Comparison of ENCODE assay signal across 7 cellular contexts in genomic region chr18:4017479-4017878, GRCh38.
DNase-seq lines count a peak whose midpoint lies in the region; ATAC-seq and TF ChIP-seq lines count a peak whose summit lies in the region.

No MANE protein-coding gene starts in this region.

- H3K36me3 Mint-ChIP-seq in activated CD4-positive, alpha-beta memory T cell treated with anti-CD3 and anti-CD28 coated beads, Interleukin-2, amount 10 ng/mL, durations not matched to agents 7 days and 5 days (ENCODE audit: low read depth), result no peaks in the 10 kb centered on the region
- H3K36me3 Mint-ChIP-seq in activated CD4-positive, alpha-beta memory T cell treated with anti-CD3 and anti-CD28 coated beads for 36 hours, result no peaks in the 10 kb centered on the region

- no peak overlapping the region for H3K4me3 ChIP-seq in HCT116 (replicated peaks in 1 of 2; ENCODE audit: low read depth in 1 of 2, low read length in 2 of 2)

- RAD21 ChIA-PET in HCT116 (lab: Charles Lee; ENCODE audit: low non-redundant PET in 1 of 2, low total read pairs in 2 of 2, uncharacterized antibody in 2 of 2, unreplicated experiment in 2 of 2), result no interaction called here

- TF ChIP-seq POLR2A in HCT116 (IDR thresholded peaks at IDR 0.05; ENCODE audit: borderline replicate concordance, extremely low read depth, insufficient read depth, insufficient read length), result no peak

- H3K4me1 ChIP-seq in HCT116 (ENCODE audit: control insufficient read depth in 1 of 2, insufficient read depth in 2 of 2, low read length in 2 of 2), result no peaks in the 10 kb centered on the region

- no peak overlapping the region for H3K4me3 Mint-ChIP-seq in activated CD4-positive, alpha-beta memory T cell treated with anti-CD3 and anti-CD28 coated beads, Interleukin-2, amount 10 ng/mL, durations not matched to agents 7 days and 5 days
- H3K4me3 Mint-ChIP-seq in activated CD4-positive, alpha-beta memory T cell treated with anti-CD3 and anti-CD28 coated beads for 36 hours, result no peak overlapping the region

- no peak overlapping the region for H3K27ac ChIP-seq in HCT116 (ENCODE audit: low read depth, low read length)

- BruUV-seq in HCT116 (replicated peaks; lab: Mats Ljungman, UMichigan), result no TSS peak

- no peak overlapping the region for H3K27ac Mint-ChIP-seq in activated CD4-positive, alpha-beta memory T cell treated with anti-CD3 and anti-CD28 coated beads, Interleukin-2, amount 10 ng/mL, durations not matched to agents 7 days and 5 days
- no peak overlapping the region for H3K27ac Mint-ChIP-seq in activated CD4-positive, alpha-beta memory T cell treated with anti-CD3 and anti-CD28 coated beads for 36 hours

- no peaks in the 10 kb centered on the region for H3K9me3 ChIP-seq in HCT116 (ENCODE audit: control insufficient read depth in 1 of 2, insufficient read depth in 1 of 2, low read depth in 1 of 2, low read length in 2 of 2)

- H3K4me1 Mint-ChIP-seq in activated CD4-positive, alpha-beta memory T cell treated with anti-CD3 and anti-CD28 coated beads, Interleukin-2, amount 10 ng/mL, durations not matched to agents 7 days and 5 days, result peaks cover 5% of the 10 kb centered on the region
- no peaks in the 10 kb centered on the region for H3K4me1 Mint-ChIP-seq in activated CD4-positive, alpha-beta memory T cell treated with anti-CD3 and anti-CD28 coated beads for 36 hours (ENCODE audit: low read depth)

- DNase-seq in HCT116 (ENCODE audit: low read depth, low spot score), result peak; percentile 38
- DNase-seq in NCI-H510A treated with DMSO at 0.1 percent for 48 hours (lab: John Stamatoyannopoulos, UW), result peak; percentile 55
- DNase-seq in left colon, result no peak
- DNase-seq in activated CD4-positive, alpha-beta memory T cell treated with anti-CD3 and anti-CD28 coated beads, Interleukin-2, amount 10 ng/mL, durations not matched to agents 7 days and 5 days, result no peak
- no peak for DNase-seq in COLO829 (ENCODE audit: low spot score)
- DNase-seq in activated CD4-positive, alpha-beta memory T cell treated with anti-CD3 and anti-CD28 coated beads for 36 hours, result no peak

- H3K9ac ChIP-seq in HCT116 (ENCODE audit: low read length), result no peak overlapping the region

- H3K79me2 ChIP-seq in HCT116 (ENCODE audit: insufficient read depth, low read length), result no peaks in the 10 kb centered on the region

- H3K36me3 ChIP-seq in HCT116 (ENCODE audit: control insufficient read depth in 1 of 2, insufficient read depth in 2 of 2, low read length in 2 of 2), result no peaks in the 10 kb centered on the region

- no peak overlapping the region for H3K4me2 ChIP-seq in HCT116 (ENCODE audit: low read length)

- no peaks in the 10 kb centered on the region for H3K27me3 ChIP-seq in HCT116 (ENCODE audit: insufficient read depth, low read length)

- H4K20me1 ChIP-seq in HCT116 (ENCODE audit: insufficient read depth), result no peaks in the 10 kb centered on the region

- no peaks in the 10 kb centered on the region for H3K9me2 ChIP-seq in HCT116 (ENCODE audit: insufficient read depth)

- intact Hi-C loops in HCT116 (cut with micrococcal nuclease) (loop anchor here (5.0 kb wide), 2 partner anchors 50 to 245 kb away; no protein-coding TSS in a partner anchor), left colon (cut with DNase I, micrococcal nuclease) (no loop called here)
- intact Hi-C loops in activated CD4-positive, alpha-beta memory T cell treated with anti-CD3 and anti-CD28 coated beads for 36 hours (cut with micrococcal nuclease), result no loop called here

- no peaks in the 10 kb centered on the region for H3K9me3 Mint-ChIP-seq in activated CD4-positive, alpha-beta memory T cell treated with anti-CD3 and anti-CD28 coated beads, Interleukin-2, amount 10 ng/mL, durations not matched to agents 7 days and 5 days
- H3K9me3 Mint-ChIP-seq in activated CD4-positive, alpha-beta memory T cell treated with anti-CD3 and anti-CD28 coated beads for 36 hours, result peaks cover 2% of the 10 kb centered on the region

- H3K27me3 Mint-ChIP-seq in activated CD4-positive, alpha-beta memory T cell treated with anti-CD3 and anti-CD28 coated beads, Interleukin-2, amount 10 ng/mL, durations not matched to agents 7 days and 5 days, result no peaks in the 10 kb centered on the region
- H3K27me3 Mint-ChIP-seq in activated CD4-positive, alpha-beta memory T cell treated with anti-CD3 and anti-CD28 coated beads for 36 hours, result peaks cover 2% of the 10 kb centered on the region

- TF ChIP-seq CTCF in HCT116 (IDR thresholded peaks at IDR 0.05 in 2 of 3, conservative IDR thresholded peaks at IDR 0.05 in 1 of 3; ENCODE audit: borderline replicate concordance in 1 of 3, insufficient read depth in 1 of 3, low read depth in 2 of 3, low read length in 2 of 3), result peak; percentile 48 to 66 (median 53); a peak in 5 of 6 replicates

- POLR2A ChIA-PET in HCT116 (lab: Charles Lee), result no interaction called here
- POLR2A ChIA-PET in activated CD4-positive, alpha-beta memory T cell treated with anti-CD3 and anti-CD28 coated beads, Interleukin-2, amount 10 ng/mL, durations not matched to agents 7 days and 5 days (lab: Charles Lee), result interaction anchor here (0.9 kb wide), 1 partner anchor 23 kb away, joined by 3 read pairs; no protein-coding TSS in a partner anchor
- POLR2A ChIA-PET in activated CD4-positive, alpha-beta memory T cell treated with anti-CD3 and anti-CD28 coated beads for 36 hours (lab: Charles Lee), result no interaction called here

- peak; percentile 84 for ATAC-seq in GM18519 (IDR thresholded peaks at IDR 0.05; ENCODE audit: low FRiP score, unreplicated experiment)
- ATAC-seq in HCT116, result peak; percentile 98
- ATAC-seq in left colon, result peak; percentile 40

- H2AFZ ChIP-seq in HCT116 (ENCODE audit: low read depth, low read length, poor library complexity, severe bottlenecking), result no peak overlapping the region

- CTCF ChIA-PET in HCT116 (lab: Charles Lee), result interaction anchor here (1.0 to 2.7 kb wide), 2 partner anchors 22 to 246 kb away, joined by 5 to 11 read pairs; no protein-coding TSS in a partner anchor
- CTCF ChIA-PET in activated CD4-positive, alpha-beta memory T cell treated with anti-CD3 and anti-CD28 coated beads, Interleukin-2, amount 10 ng/mL, durations not matched to agents 7 days and 5 days (lab: Charles Lee), result interaction anchor here (2.4 kb wide), 1 partner anchor 246 kb away, joined by 5 read pairs; no protein-coding TSS in a partner anchor
- CTCF ChIA-PET in activated CD4-positive, alpha-beta memory T cell treated with anti-CD3 and anti-CD28 coated beads for 36 hours (lab: Charles Lee), result no interaction called here

- TF ChIP-seq RAD21 in HCT116 (IDR thresholded peaks at IDR 0.05; ENCODE audit: low read depth), result peak; percentile 48

TF ChIP-seq in HCT116, 20 proteins besides CTCF, POLR2A, EP300 and RAD21:
- TF ChIP-seq JUND (IDR thresholded peaks at IDR 0.05) (no peak), ZNF274 (IDR thresholded peaks at IDR 0.05; ENCODE audit: low read depth, low read length) (no peak), SIN3A (IDR thresholded peaks at IDR 0.05; ENCODE audit: low read depth) (no peak), EZH2phosphoT487 (IDR thresholded peaks at IDR 0.05; ENCODE audit: borderline replicate concordance) (no peak), CBX3 (IDR thresholded peaks at IDR 0.05; ENCODE audit: low read depth) (no peak), EGR1 (IDR thresholded peaks at IDR 0.05; ENCODE audit: low read depth) (no peak), ZFX (IDR thresholded peaks at IDR 0.05) (no peak), TCF7L2 (IDR thresholded peaks at IDR 0.05; ENCODE audit: borderline replicate concordance, extremely low read depth, insufficient read depth, insufficient read length) (no peak), ELF1 (IDR thresholded peaks at IDR 0.05; ENCODE audit: borderline replicate concordance, low read depth) (no peak)

Comparison
In these comparisons a context has a peak if more than half of its experiments do, and no peak if none do; other contexts are left out.
1. ATAC-seq: peak in every context shown above with its lines; median percentile 98 in HCT116; 84 in GM18519; 40 in left colon.
2. DNase-seq: peak in HCT116 (single experiment) and NCI-H510A treated with DMSO at 0.1 percent for 48 hours (single experiment); none in left colon (0 of 2), activated CD4-positive, alpha-beta memory T cell treated with anti-CD3 and anti-CD28 coated beads, Interleukin-2, amount 10 ng/mL, durations not matched to agents 7 days and 5 days (single experiment), COLO829 (single experiment) and activated CD4-positive, alpha-beta memory T cell treated with anti-CD3 and anti-CD28 coated beads for 36 hours (single experiment).